ENCODE assay signal across 1 cellular context in the genomic region with DNA sequence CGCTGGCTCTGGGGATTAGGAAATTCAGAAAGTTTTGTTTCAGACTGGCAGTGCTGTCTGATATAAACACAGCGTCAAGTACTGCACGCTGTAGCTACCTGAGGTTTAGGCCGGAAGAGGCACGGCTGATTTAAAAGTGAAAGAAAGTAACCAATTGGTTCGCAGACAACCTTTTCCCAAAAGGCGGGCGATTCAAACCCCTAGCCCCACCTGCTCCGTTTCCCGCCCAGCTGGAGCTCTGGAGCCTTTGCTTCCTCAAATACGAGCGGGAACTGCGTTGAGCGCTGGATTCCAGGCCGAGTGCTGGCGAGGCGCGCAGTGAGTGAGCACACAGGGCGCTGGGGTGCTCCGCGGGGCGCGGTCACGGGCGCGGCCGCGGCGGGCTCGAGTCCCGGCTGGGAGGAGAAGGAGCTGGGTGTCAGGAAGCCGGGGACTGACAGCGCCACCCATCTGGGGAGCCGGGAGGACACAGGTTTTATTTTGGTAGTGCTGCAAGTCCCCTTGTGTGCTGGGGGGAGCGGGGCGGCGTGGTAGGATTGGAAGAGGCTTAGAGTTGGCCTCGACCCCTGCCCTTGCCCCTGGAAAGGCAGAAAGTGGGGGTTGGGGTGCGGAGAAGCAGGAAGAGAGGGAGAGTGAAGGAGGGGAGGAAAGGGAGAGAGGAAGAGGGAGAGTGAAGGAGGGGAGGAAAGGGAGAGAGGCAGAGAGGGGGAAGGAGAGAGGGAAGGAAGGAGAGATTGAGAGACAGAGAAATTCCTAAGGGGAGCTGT.
TF ChIP-seq lines count a peak whose summit lies in the region.

No MANE protein-coding gene starts in this region.

TF ChIP-seq in GM12878, 131 proteins besides CTCF, POLR2A, EP300 and RAD21 (continues in another document):
- TF ChIP-seq, protein P1, sequence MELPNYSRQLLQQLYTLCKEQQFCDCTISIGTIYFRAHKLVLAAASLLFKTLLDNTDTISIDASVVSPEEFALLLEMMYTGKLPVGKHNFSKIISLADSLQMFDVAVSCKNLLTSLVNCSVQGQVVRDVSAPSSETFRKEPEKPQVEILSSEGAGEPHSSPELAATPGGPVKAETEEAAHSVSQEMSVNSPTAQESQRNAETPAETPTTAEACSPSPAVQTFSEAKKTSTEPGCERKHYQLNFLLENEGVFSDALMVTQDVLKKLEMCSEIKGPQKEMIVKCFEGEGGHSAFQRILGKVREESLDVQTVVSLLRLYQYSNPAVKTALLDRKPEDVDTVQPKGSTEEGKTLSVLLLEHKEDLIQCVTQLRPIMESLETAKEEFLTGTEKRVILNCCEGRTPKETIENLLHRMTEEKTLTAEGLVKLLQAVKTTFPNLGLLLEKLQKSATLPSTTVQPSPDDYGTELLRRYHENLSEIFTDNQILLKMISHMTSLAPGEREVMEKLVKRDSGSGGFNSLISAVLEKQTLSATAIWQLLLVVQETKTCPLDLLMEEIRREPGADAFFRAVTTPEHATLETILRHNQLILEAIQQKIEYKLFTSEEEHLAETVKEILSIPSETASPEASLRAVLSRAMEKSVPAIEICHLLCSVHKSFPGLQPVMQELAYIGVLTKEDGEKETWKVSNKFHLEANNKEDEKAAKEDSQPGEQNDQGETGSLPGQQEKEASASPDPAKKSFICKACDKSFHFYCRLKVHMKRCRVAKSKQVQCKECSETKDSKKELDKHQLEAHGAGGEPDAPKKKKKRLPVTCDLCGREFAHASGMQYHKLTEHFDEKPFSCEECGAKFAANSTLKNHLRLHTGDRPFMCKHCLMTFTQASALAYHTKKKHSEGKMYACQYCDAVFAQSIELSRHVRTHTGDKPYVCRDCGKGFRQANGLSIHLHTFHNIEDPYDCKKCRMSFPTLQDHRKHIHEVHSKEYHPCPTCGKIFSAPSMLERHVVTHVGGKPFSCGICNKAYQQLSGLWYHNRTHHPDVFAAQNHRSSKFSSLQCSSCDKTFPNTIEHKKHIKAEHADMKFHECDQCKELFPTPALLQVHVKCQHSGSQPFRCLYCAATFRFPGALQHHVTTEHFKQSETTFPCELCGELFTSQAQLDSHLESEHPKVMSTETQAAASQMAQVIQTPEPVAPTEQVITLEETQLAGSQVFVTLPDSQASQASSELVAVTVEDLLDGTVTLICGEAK (IDR thresholded peaks at IDR 0.05; ENCODE audit: borderline replicate concordance) = peak; percentile 46; the same call in 1 of the 2 replicates
- TF ChIP-seq GABPA (IDR thresholded peaks at IDR 0.05; ENCODE audit: low read depth) (peak; percentile 65), STAT3 (IDR thresholded peaks at IDR 0.05; ENCODE audit: low read depth, low read length) (no peak), SMARCA5 (IDR thresholded peaks at IDR 0.05) (no peak), KLF5 (IDR thresholded peaks at IDR 0.05; ENCODE audit: partially characterized antibody) (no peak), SUPT20H (IDR thresholded peaks at IDR 0.05; ENCODE audit: borderline replicate concordance, control insufficient read depth, low read depth, low read length) (no peak), ZNF217 (IDR thresholded peaks at IDR 0.05) (no peak), PAX8 (IDR thresholded peaks at IDR 0.05) (no peak), IRF4 (IDR thresholded peaks at IDR 0.05; ENCODE audit: low read depth, low read length) (no peak), KDM1A (IDR thresholded peaks at IDR 0.05; ENCODE audit: borderline replicate concordance) (no peak), ZNF384 (IDR thresholded peaks at IDR 0.05; ENCODE audit: borderline replicate concordance, low read depth, low read length) (no peak), HDAC2 (IDR thresholded peaks at IDR 0.05) (peak; percentile 99), RUNX3 (IDR thresholded peaks at IDR 0.05; ENCODE audit: low read length) (peak; percentile 74), POLR2AphosphoS2 (IDR thresholded peaks at IDR 0.05; ENCODE audit: low read depth, low read length) (peak; percentile 55; the same call in 1 of the 2 replicates), SIN3A (IDR thresholded peaks at IDR 0.05; ENCODE audit: low read depth, low read length) (peak; percentile 99), IKZF1 (conservative IDR thresholded peaks at IDR 0.05) (peak; percentile 95), FOXK2 (IDR thresholded peaks at IDR 0.05) (no peak), ZZZ3 (IDR thresholded peaks at IDR 0.05; ENCODE audit: control insufficient read depth, insufficient read length, low read depth) (no peak), SIX5 (IDR thresholded peaks at IDR 0.05; ENCODE audit: low read depth, low read length, severe bottlenecking) (no peak), NR2F1 (conservative IDR thresholded peaks at IDR 0.05) (no peak), ZNF622 (IDR thresholded peaks at IDR 0.05) (no peak), ZNF274 (IDR thresholded peaks at IDR 0.05; ENCODE audit: insufficient read depth, insufficient read length) (no peak), RBBP5 (conservative IDR thresholded peaks at IDR 0.05) (no peak; the same call in 1 of the 2 replicates), ZNF24 (IDR thresholded peaks at IDR 0.05) (no peak)
- TF ChIP-seq, protein P2, sequence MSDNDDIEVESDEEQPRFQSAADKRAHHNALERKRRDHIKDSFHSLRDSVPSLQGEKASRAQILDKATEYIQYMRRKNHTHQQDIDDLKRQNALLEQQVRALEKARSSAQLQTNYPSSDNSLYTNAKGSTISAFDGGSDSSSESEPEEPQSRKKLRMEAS (IDR thresholded peaks at IDR 0.05; ENCODE audit: low read depth, low read length) = peak; percentile 81; the same call in 1 of the 2 replicates
- TF ChIP-seq, protein P3, sequence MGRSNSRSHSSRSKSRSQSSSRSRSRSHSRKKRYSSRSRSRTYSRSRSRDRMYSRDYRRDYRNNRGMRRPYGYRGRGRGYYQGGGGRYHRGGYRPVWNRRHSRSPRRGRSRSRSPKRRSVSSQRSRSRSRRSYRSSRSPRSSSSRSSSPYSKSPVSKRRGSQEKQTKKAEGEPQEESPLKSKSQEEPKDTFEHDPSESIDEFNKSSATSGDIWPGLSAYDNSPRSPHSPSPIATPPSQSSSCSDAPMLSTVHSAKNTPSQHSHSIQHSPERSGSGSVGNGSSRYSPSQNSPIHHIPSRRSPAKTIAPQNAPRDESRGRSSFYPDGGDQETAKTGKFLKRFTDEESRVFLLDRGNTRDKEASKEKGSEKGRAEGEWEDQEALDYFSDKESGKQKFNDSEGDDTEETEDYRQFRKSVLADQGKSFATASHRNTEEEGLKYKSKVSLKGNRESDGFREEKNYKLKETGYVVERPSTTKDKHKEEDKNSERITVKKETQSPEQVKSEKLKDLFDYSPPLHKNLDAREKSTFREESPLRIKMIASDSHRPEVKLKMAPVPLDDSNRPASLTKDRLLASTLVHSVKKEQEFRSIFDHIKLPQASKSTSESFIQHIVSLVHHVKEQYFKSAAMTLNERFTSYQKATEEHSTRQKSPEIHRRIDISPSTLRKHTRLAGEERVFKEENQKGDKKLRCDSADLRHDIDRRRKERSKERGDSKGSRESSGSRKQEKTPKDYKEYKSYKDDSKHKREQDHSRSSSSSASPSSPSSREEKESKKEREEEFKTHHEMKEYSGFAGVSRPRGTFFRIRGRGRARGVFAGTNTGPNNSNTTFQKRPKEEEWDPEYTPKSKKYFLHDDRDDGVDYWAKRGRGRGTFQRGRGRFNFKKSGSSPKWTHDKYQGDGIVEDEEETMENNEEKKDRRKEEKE (IDR thresholded peaks at IDR 0.05) = no peak
- TF ChIP-seq, protein P4, sequence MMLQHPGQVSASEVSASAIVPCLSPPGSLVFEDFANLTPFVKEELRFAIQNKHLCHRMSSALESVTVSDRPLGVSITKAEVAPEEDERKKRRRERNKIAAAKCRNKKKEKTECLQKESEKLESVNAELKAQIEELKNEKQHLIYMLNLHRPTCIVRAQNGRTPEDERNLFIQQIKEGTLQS (IDR thresholded peaks at IDR 0.05; ENCODE audit: borderline replicate concordance, extremely low read depth, low read depth, low read length) = no peak
- TF ChIP-seq, protein P5, sequence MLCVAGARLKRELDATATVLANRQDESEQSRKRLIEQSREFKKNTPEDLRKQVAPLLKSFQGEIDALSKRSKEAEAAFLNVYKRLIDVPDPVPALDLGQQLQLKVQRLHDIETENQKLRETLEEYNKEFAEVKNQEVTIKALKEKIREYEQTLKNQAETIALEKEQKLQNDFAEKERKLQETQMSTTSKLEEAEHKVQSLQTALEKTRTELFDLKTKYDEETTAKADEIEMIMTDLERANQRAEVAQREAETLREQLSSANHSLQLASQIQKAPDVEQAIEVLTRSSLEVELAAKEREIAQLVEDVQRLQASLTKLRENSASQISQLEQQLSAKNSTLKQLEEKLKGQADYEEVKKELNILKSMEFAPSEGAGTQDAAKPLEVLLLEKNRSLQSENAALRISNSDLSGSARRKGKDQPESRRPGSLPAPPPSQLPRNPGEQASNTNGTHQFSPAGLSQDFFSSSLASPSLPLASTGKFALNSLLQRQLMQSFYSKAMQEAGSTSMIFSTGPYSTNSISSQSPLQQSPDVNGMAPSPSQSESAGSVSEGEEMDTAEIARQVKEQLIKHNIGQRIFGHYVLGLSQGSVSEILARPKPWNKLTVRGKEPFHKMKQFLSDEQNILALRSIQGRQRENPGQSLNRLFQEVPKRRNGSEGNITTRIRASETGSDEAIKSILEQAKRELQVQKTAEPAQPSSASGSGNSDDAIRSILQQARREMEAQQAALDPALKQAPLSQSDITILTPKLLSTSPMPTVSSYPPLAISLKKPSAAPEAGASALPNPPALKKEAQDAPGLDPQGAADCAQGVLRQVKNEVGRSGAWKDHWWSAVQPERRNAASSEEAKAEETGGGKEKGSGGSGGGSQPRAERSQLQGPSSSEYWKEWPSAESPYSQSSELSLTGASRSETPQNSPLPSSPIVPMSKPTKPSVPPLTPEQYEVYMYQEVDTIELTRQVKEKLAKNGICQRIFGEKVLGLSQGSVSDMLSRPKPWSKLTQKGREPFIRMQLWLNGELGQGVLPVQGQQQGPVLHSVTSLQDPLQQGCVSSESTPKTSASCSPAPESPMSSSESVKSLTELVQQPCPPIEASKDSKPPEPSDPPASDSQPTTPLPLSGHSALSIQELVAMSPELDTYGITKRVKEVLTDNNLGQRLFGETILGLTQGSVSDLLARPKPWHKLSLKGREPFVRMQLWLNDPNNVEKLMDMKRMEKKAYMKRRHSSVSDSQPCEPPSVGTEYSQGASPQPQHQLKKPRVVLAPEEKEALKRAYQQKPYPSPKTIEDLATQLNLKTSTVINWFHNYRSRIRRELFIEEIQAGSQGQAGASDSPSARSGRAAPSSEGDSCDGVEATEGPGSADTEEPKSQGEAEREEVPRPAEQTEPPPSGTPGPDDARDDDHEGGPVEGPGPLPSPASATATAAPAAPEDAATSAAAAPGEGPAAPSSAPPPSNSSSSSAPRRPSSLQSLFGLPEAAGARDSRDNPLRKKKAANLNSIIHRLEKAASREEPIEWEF (IDR thresholded peaks at IDR 0.05; ENCODE audit: insufficient replicate concordance, low read depth, low read length) = no peak
- TF ChIP-seq, protein P6, sequence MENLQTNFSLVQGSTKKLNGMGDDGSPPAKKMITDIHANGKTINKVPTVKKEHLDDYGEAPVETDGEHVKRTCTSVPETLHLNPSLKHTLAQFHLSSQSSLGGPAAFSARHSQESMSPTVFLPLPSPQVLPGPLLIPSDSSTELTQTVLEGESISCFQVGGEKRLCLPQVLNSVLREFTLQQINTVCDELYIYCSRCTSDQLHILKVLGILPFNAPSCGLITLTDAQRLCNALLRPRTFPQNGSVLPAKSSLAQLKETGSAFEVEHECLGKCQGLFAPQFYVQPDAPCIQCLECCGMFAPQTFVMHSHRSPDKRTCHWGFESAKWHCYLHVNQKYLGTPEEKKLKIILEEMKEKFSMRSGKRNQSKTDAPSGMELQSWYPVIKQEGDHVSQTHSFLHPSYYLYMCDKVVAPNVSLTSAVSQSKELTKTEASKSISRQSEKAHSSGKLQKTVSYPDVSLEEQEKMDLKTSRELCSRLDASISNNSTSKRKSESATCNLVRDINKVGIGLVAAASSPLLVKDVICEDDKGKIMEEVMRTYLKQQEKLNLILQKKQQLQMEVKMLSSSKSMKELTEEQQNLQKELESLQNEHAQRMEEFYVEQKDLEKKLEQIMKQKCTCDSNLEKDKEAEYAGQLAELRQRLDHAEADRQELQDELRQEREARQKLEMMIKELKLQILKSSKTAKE (IDR thresholded peaks at IDR 0.05; ENCODE audit: low read depth, poor library complexity, severe bottlenecking) = no peak
- TF ChIP-seq, protein P7, sequence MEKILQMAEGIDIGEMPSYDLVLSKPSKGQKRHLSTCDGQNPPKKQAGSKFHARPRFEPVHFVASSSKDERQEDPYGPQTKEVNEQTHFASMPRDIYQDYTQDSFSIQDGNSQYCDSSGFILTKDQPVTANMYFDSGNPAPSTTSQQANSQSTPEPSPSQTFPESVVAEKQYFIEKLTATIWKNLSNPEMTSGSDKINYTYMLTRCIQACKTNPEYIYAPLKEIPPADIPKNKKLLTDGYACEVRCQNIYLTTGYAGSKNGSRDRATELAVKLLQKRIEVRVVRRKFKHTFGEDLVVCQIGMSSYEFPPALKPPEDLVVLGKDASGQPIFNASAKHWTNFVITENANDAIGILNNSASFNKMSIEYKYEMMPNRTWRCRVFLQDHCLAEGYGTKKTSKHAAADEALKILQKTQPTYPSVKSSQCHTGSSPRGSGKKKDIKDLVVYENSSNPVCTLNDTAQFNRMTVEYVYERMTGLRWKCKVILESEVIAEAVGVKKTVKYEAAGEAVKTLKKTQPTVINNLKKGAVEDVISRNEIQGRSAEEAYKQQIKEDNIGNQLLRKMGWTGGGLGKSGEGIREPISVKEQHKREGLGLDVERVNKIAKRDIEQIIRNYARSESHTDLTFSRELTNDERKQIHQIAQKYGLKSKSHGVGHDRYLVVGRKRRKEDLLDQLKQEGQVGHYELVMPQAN (conservative IDR thresholded peaks at IDR 0.05) = peak; percentile 100
- TF ChIP-seq, protein P8, sequence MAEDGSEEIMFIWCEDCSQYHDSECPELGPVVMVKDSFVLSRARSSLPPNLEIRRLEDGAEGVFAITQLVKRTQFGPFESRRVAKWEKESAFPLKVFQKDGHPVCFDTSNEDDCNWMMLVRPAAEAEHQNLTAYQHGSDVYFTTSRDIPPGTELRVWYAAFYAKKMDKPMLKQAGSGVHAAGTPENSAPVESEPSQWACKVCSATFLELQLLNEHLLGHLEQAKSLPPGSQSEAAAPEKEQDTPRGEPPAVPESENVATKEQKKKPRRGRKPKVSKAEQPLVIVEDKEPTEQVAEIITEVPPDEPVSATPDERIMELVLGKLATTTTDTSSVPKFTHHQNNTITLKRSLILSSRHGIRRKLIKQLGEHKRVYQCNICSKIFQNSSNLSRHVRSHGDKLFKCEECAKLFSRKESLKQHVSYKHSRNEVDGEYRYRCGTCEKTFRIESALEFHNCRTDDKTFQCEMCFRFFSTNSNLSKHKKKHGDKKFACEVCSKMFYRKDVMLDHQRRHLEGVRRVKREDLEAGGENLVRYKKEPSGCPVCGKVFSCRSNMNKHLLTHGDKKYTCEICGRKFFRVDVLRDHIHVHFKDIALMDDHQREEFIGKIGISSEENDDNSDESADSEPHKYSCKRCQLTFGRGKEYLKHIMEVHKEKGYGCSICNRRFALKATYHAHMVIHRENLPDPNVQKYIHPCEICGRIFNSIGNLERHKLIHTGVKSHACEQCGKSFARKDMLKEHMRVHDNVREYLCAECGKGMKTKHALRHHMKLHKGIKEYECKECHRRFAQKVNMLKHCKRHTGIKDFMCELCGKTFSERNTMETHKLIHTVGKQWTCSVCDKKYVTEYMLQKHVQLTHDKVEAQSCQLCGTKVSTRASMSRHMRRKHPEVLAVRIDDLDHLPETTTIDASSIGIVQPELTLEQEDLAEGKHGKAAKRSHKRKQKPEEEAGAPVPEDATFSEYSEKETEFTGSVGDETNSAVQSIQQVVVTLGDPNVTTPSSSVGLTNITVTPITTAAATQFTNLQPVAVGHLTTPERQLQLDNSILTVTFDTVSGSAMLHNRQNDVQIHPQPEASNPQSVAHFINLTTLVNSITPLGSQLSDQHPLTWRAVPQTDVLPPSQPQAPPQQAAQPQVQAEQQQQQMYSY (CRISPR knock-in tag; IDR thresholded peaks at IDR 0.05) = no peak
